Comparison of ENCODE assay signal across 1 cellular context in genomic region chr2:181602017-181602416, GRCh38.
TF ChIP-seq lines count a peak whose summit lies in the region.

No MANE protein-coding gene starts in this region.

TF ChIP-seq in HepG2, 621 proteins besides CTCF, POLR2A, EP300 and RAD21 (continued from another document):
- no peak for TF ChIP-seq ZNF609 (CRISPR knock-in tag; IDR thresholded peaks at IDR 0.05; ENCODE audit: borderline replicate concordance)
- TF ChIP-seq ARNTL (CRISPR knock-in tag; IDR thresholded peaks at IDR 0.05): no peak
- no peak for TF ChIP-seq TEF (CRISPR knock-in tag; IDR thresholded peaks at IDR 0.05)
- no peak for TF ChIP-seq GLI4 (CRISPR knock-in tag; IDR thresholded peaks at IDR 0.05; ENCODE audit: borderline replicate concordance)
- TF ChIP-seq ZFP62 (CRISPR knock-in tag; IDR thresholded peaks at IDR 0.05): no peak
- no peak for TF ChIP-seq RBFOX2 (IDR thresholded peaks at IDR 0.05; ENCODE audit: low read depth, low read length)
- TF ChIP-seq ZBTB40 (IDR thresholded peaks at IDR 0.05): no peak
- TF ChIP-seq ZBTB40 (CRISPR knock-in tag; IDR thresholded peaks at IDR 0.05): no peak
- no peak for TF ChIP-seq SRSF4 (IDR thresholded peaks at IDR 0.05; ENCODE audit: low read depth, low read length, poor library complexity, severe bottlenecking)
- no peak for TF ChIP-seq ZNF687 (CRISPR knock-in tag; IDR thresholded peaks at IDR 0.05)
- TF ChIP-seq ZBTB46 (CRISPR knock-in tag; IDR thresholded peaks at IDR 0.05; ENCODE audit: borderline replicate concordance): no peak
